Comparison of ENCODE assay signal across 18 cellular contexts in the genomic region with DNA sequence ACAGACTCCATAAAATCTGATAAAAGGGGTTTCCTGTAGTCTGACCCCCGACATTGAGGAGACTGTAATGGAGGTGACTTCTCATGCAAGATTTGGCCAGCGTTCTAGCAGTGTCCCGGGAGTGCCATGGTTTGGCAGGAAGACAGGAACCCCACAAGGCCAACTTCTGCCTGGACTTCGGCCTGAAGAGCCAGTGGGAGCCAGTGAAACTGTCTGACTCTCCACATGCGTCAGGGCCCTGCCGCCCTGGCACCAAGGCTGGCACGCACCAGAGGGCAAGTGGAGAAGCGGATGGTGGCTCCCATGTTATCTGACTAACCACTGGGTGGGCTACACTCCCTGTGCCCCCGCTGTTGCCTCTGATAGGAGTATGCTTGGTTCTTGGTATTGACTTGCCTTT.
"Had no signal": no experiment of that assay in that cellular context is flagged by ENCODE, and none has a peak within 500 bp of the region (broad histone marks: within the 10 kb centered on the region; RNA-seq: fewer than 3 reads in every experiment).

No MANE protein-coding gene starts in this region.

- H3K4me3 Mint-ChIP-seq: activated CD4-positive, alpha-beta T cell treated with anti-CD3 and anti-CD28 coated beads for 36 hours; activated naive CD4-positive, alpha-beta T cell treated with anti-CD3 and anti-CD28 coated beads, Interleukin-2, amount 10 ng/mL, durations not matched to agents 7 days and 5 days; activated T-helper 17 cell treated with anti-CD3 and anti-CD28 coated beads, Interleukin-2, amount 50 U/mL, for 72 hours; naive B cell; stimulated activated naive CD8-positive, alpha-beta T cell treated with anti-CD3 and anti-CD28 coated beads, Interleukin-15, Interleukin-2, amounts not matched to agents 100 ng/mL and 50 ng/mL, for 24 hours; T-cell had no signal

- ATAC-seq: activated CD4-positive, alpha-beta T cell treated with anti-CD3 and anti-CD28 coated beads for 36 hours; activated T-helper 17 cell treated with anti-CD3 and anti-CD28 coated beads, Interleukin-2, amount 50 U/mL, for 72 hours; esophagus mucosa; T-cell had no signal

- H3K4me1 Mint-ChIP-seq: activated CD4-positive, alpha-beta T cell treated with anti-CD3 and anti-CD28 coated beads for 36 hours; activated naive CD4-positive, alpha-beta T cell treated with anti-CD3 and anti-CD28 coated beads, Interleukin-2, amount 10 ng/mL, durations not matched to agents 7 days and 5 days; activated T-helper 17 cell treated with anti-CD3 and anti-CD28 coated beads, Interleukin-2, amount 50 U/mL, for 72 hours; naive B cell; T-cell had no signal

- H3K36me3 ChIP-seq: brain microvascular endothelial cell, uterus, WERI-Rb-1 had no signal

- H3K4me1 ChIP-seq: uterus had no signal

- H3K27ac Mint-ChIP-seq: activated CD4-positive, alpha-beta T cell treated with anti-CD3 and anti-CD28 coated beads for 36 hours; activated naive CD4-positive, alpha-beta T cell treated with anti-CD3 and anti-CD28 coated beads, Interleukin-2, amount 10 ng/mL, durations not matched to agents 7 days and 5 days; activated T-helper 17 cell treated with anti-CD3 and anti-CD28 coated beads, Interleukin-2, amount 50 U/mL, for 72 hours; progenitor cell of endocrine pancreas; stimulated activated naive CD8-positive, alpha-beta T cell treated with anti-CD3 and anti-CD28 coated beads, Interleukin-15, Interleukin-2, amounts not matched to agents 100 ng/mL and 50 ng/mL, for 24 hours; T-cell had no signal

- H3K27me3 Mint-ChIP-seq: activated CD4-positive, alpha-beta T cell treated with anti-CD3 and anti-CD28 coated beads for 36 hours; activated naive CD4-positive, alpha-beta T cell treated with anti-CD3 and anti-CD28 coated beads, Interleukin-2, amount 10 ng/mL, durations not matched to agents 7 days and 5 days; activated T-helper 17 cell treated with anti-CD3 and anti-CD28 coated beads, Interleukin-2, amount 50 U/mL, for 72 hours; naive B cell; progenitor cell of endocrine pancreas; stimulated activated naive CD8-positive, alpha-beta T cell treated with anti-CD3 and anti-CD28 coated beads, Interleukin-15, Interleukin-2, amounts not matched to agents 100 ng/mL and 50 ng/mL, for 24 hours; T-cell had no signal

- H3K9me3 Mint-ChIP-seq: activated naive CD4-positive, alpha-beta T cell treated with anti-CD3 and anti-CD28 coated beads, Interleukin-2, amount 10 ng/mL, durations not matched to agents 7 days and 5 days; activated T-helper 17 cell treated with anti-CD3 and anti-CD28 coated beads, Interleukin-2, amount 50 U/mL, for 72 hours; naive B cell; stimulated activated naive CD8-positive, alpha-beta T cell treated with anti-CD3 and anti-CD28 coated beads, Interleukin-15, Interleukin-2, amounts not matched to agents 100 ng/mL and 50 ng/mL, for 24 hours; T-cell had no signal

- H3K9me3 ChIP-seq: heart right ventricle, neutrophil, uterus had no signal

- DNase-seq: activated CD4-positive, alpha-beta T cell treated with anti-CD3 and anti-CD28 coated beads for 36 hours; activated CD8-positive, alpha-beta memory T cell treated with anti-CD3 and anti-CD28 coated beads for 24 hours; activated naive CD4-positive, alpha-beta T cell treated with anti-CD3 and anti-CD28 coated beads, Interleukin-2, amount 10 ng/mL, durations not matched to agents 7 days and 5 days; activated T-cell treated with anti-CD3 and anti-CD28 coated beads for 4 hours; brain microvascular endothelial cell; cerebellar nuclear complex; islet precursor cell; naive B cell; stimulated activated CD4-positive, alpha-beta T cell treated with anti-CD3 and anti-CD28 coated beads, Interleukin-4, amount 100 ng/mL, for 24 hours; T-cell; WERI-Rb-1 had no signal

- H3K4me3 ChIP-seq: heart right ventricle, uterus had no signal

- H3K27me3 ChIP-seq: brain microvascular endothelial cell, heart right ventricle, neutrophil, uterus had no signal

- H3K27ac ChIP-seq: brain microvascular endothelial cell, heart right ventricle, neutrophil, uterus, WERI-Rb-1 had no signal
